In the genomic region with DNA sequence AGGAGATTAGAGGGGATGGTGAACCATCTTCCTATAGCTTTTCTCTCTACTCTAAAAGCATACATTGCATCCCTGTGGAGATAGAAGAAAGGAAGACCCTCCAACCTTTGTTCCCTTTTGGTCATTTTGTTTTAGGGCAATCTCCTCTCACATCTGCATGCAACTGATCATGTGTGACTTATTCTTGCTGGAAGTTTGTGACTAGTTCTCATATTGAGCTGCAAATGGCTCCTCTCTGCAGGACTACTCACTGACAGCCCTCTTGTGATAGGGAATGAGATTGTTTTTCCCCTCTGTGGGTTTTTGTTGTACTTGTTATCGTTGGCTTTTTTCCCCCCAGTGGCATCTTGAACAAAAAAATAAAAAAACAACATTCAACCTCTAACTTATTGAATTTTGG, we compare ENCODE assay signal across 21 cellular contexts.
"Had no signal": no experiment of that assay in that cellular context is flagged by ENCODE, and none has a peak within 500 bp of the region (broad histone marks: within the 10 kb centered on the region; RNA-seq: fewer than 3 reads in every experiment).

No MANE protein-coding gene starts in this region.

- H3K9me3 ChIP-seq: lower lobe of right lung, testis had no signal

- H3K36me3 ChIP-seq: left ventricle myocardium inferior, lower lobe of right lung, spleen, transverse colon had no signal

- ATAC-seq: foreskin keratinocyte; lower lobe of right lung; naive thymus-derived CD4-positive, alpha-beta T cell; sciatic nerve; stimulated activated naive B cell treated with anti-CD40 and anti-IgM and Interleukin-4, amounts not matched to agents 10 μg/mL and 1 μg/mL and 100 μg/mL, for 72 hours; stimulated activated naive CD8-positive, alpha-beta T cell treated with anti-CD3 and anti-CD28 coated beads, Interleukin-15, amount 100 ng/mL, for 72 hours had no signal

- H3K27me3 ChIP-seq: foreskin keratinocyte, spleen, testis, transverse colon had no signal

- DNase-seq: effector CD4-positive, alpha-beta T cell; endodermal cell; erythroblast; foreskin keratinocyte; immature natural killer cell; left ventricle myocardium inferior; lower lobe of right lung; mesenchymal stem cell; naive thymus-derived CD4-positive, alpha-beta T cell; nephron progenitor cell; posterior cingulate gyrus; spleen; stimulated activated CD4-positive, alpha-beta T cell treated with anti-CD3 and anti-CD28 coated beads, Interleukin-15, amount 100 ng/mL, for 24 hours; stimulated activated CD4-positive, alpha-beta T cell treated with anti-CD3 and anti-CD28 coated beads, Interleukin-1b, Interleukin-23, amount 100 ng/mL, for 48 hours; stimulated activated CD4-positive, alpha-beta T cell treated with anti-CD3 and anti-CD28 coated beads, Interleukin-4, amount 100 ng/mL, for 24 hours; stimulated activated naive B cell treated with anti-CD40 and anti-IgM and Interleukin-4, amounts not matched to agents 10 μg/mL and 1 μg/mL and 100 μg/mL, for 72 hours; stimulated activated naive CD8-positive, alpha-beta T cell treated with anti-CD3 and anti-CD28 coated beads, Interleukin-15, amount 100 ng/mL, for 72 hours; testis; transverse colon had no signal

- H3K4me1 ChIP-seq: foreskin keratinocyte, left ventricle myocardium inferior, lower lobe of right lung, spleen, testis, transverse colon had no signal

- H3K27ac ChIP-seq: coronary artery, foreskin keratinocyte, left ventricle myocardium inferior, lower lobe of right lung, spleen, testis, transverse colon had no signal

- H3K4me3 ChIP-seq: coronary artery, left ventricle myocardium inferior, lower lobe of right lung, spleen, testis, transverse colon had no signal
